In the genomic region with DNA sequence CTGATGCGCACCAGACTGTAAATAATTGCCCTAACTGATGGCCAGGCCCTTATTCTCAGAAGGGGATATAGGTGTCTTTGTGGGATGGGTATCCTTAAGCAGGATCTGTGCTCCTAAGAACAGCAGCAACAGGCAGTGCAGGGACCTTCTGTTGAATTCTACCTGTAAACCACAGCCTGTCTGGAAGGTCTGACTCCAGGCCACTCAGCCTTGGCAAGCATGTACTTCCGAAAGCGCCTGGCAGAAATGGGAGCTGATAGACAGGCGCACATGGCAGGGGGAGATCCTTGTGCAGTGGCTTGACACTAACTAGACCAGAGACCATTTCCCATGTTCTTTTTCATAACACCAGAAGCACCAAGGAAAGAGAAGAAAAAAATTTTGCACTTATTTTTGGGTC, we compare ENCODE assay signal across 1 cellular context.
A peak's percentile ranks its signal among the peaks of the same experiment; 100 is the strongest.
TF ChIP-seq lines count a peak whose summit lies in the region.

No MANE protein-coding gene starts in this region.

TF ChIP-seq in HEK293, 187 proteins besides CTCF, POLR2A, EP300 and RAD21:
- TF ChIP-seq TRIM28 (IDR thresholded peaks at IDR 0.05; ENCODE audit: borderline replicate concordance, low read length) (no peak), ZNF670 (tag by site-specific recombination; IDR thresholded peaks at IDR 0.05; ENCODE audit: low read depth) (no peak), KLF1 (tag by site-specific recombination; IDR thresholded peaks at IDR 0.05) (no peak), SCRT1 (tag by site-specific recombination; IDR thresholded peaks at IDR 0.05; ENCODE audit: borderline replicate concordance) (peak; percentile 74; the same call in 1 of the 2 replicates), ZNF501 (tag by site-specific recombination; IDR thresholded peaks at IDR 0.05) (no peak), ZNF2 (tag by site-specific recombination; IDR thresholded peaks at IDR 0.05) (no peak), SCRT2 (tag by site-specific recombination; IDR thresholded peaks at IDR 0.05) (peak; percentile 70; the same call in 1 of the 2 replicates), ZNF530 (tag by site-specific recombination; IDR thresholded peaks at IDR 0.05; ENCODE audit: low read depth) (no peak)
- TF ChIP-seq, protein P1, sequence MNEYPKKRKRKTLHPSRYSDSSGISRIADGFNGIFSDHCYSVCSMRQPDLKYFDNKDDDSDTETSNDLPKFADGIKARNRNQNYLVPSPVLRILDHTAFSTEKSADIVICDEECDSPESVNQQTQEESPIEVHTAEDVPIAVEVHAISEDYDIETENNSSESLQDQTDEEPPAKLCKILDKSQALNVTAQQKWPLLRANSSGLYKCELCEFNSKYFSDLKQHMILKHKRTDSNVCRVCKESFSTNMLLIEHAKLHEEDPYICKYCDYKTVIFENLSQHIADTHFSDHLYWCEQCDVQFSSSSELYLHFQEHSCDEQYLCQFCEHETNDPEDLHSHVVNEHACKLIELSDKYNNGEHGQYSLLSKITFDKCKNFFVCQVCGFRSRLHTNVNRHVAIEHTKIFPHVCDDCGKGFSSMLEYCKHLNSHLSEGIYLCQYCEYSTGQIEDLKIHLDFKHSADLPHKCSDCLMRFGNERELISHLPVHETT (tag by site-specific recombination; IDR thresholded peaks at IDR 0.05) = no peak
- TF ChIP-seq, protein P2, sequence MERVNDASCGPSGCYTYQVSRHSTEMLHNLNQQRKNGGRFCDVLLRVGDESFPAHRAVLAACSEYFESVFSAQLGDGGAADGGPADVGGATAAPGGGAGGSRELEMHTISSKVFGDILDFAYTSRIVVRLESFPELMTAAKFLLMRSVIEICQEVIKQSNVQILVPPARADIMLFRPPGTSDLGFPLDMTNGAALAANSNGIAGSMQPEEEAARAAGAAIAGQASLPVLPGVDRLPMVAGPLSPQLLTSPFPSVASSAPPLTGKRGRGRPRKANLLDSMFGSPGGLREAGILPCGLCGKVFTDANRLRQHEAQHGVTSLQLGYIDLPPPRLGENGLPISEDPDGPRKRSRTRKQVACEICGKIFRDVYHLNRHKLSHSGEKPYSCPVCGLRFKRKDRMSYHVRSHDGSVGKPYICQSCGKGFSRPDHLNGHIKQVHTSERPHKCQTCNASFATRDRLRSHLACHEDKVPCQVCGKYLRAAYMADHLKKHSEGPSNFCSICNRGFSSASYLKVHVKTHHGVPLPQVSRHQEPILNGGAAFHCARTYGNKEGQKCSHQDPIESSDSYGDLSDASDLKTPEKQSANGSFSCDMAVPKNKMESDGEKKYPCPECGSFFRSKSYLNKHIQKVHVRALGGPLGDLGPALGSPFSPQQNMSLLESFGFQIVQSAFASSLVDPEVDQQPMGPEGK (tag by site-specific recombination; IDR thresholded peaks at IDR 0.05) = no peak
- TF ChIP-seq, protein P3, sequence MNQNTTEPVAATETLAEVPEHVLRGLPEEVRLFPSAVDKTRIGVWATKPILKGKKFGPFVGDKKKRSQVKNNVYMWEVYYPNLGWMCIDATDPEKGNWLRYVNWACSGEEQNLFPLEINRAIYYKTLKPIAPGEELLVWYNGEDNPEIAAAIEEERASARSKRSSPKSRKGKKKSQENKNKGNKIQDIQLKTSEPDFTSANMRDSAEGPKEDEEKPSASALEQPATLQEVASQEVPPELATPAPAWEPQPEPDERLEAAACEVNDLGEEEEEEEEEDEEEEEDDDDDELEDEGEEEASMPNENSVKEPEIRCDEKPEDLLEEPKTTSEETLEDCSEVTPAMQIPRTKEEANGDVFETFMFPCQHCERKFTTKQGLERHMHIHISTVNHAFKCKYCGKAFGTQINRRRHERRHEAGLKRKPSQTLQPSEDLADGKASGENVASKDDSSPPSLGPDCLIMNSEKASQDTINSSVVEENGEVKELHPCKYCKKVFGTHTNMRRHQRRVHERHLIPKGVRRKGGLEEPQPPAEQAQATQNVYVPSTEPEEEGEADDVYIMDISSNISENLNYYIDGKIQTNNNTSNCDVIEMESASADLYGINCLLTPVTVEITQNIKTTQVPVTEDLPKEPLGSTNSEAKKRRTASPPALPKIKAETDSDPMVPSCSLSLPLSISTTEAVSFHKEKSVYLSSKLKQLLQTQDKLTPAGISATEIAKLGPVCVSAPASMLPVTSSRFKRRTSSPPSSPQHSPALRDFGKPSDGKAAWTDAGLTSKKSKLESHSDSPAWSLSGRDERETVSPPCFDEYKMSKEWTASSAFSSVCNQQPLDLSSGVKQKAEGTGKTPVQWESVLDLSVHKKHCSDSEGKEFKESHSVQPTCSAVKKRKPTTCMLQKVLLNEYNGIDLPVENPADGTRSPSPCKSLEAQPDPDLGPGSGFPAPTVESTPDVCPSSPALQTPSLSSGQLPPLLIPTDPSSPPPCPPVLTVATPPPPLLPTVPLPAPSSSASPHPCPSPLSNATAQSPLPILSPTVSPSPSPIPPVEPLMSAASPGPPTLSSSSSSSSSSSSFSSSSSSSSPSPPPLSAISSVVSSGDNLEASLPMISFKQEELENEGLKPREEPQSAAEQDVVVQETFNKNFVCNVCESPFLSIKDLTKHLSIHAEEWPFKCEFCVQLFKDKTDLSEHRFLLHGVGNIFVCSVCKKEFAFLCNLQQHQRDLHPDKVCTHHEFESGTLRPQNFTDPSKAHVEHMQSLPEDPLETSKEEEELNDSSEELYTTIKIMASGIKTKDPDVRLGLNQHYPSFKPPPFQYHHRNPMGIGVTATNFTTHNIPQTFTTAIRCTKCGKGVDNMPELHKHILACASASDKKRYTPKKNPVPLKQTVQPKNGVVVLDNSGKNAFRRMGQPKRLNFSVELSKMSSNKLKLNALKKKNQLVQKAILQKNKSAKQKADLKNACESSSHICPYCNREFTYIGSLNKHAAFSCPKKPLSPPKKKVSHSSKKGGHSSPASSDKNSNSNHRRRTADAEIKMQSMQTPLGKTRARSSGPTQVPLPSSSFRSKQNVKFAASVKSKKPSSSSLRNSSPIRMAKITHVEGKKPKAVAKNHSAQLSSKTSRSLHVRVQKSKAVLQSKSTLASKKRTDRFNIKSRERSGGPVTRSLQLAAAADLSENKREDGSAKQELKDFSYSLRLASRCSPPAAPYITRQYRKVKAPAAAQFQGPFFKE (tag by site-specific recombination; IDR thresholded peaks at IDR 0.05; ENCODE audit: borderline replicate concordance) = no peak
- TF ChIP-seq, protein P4, sequence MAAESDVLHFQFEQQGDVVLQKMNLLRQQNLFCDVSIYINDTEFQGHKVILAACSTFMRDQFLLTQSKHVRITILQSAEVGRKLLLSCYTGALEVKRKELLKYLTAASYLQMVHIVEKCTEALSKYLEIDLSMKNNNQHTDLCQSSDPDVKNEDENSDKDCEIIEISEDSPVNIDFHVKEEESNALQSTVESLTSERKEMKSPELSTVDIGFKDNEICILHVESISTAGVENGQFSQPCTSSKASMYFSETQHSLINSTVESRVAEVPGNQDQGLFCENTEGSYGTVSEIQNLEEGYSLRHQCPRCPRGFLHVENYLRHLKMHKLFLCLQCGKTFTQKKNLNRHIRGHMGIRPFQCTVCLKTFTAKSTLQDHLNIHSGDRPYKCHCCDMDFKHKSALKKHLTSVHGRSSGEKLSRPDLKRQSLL (tag by site-specific recombination; IDR thresholded peaks at IDR 0.05) = no peak
